In genomic region chr7:137962491-137962874, GRCh38 we compare ENCODE assay signal across 26 cellular contexts. TPM values are rescaled to one million over a fixed set of nuclear protein-coding genes. Genes with fewer than 3 reads are reported as not detected.
DNase-seq lines count a peak whose midpoint lies in the region; ATAC-seq, FAIRE-seq and TF ChIP-seq lines count a peak whose summit lies in the region.
"Had no signal": no experiment of that assay in that cellular context is flagged by ENCODE, and none has a peak within 500 bp of the region (broad histone marks: within the 10 kb centered on the region; RNA-seq: fewer than 3 reads in every experiment).

No MANE protein-coding gene starts in this region.

- H3K4me1 Mint-ChIP-seq in osteocyte (ENCODE audit: unreplicated experiment) = peaks cover 78% of the 10 kb centered on the region

- H2AFZ ChIP-seq in K562 (ENCODE audit: low read depth, low read length) = peak overlapping the region; percentile 28; the same call in 1 of the 2 replicates

- CTCF ChIA-PET in K562 (lab: Yijun Ruan, JAX; ENCODE audit: low intra/inter-chr PET ratio) = no interaction called here

- peaks cover 93% of the 10 kb centered on the region for H3K79me2 ChIP-seq in K562 (ENCODE audit: control insufficient read depth, insufficient read depth, low read length)

- TF ChIP-seq CTCF in K562 (IDR thresholded peaks at IDR 0.05 in 2 of 3, conservative IDR thresholded peaks at IDR 0.05 in 1 of 3; ENCODE audit: insufficient read depth in 2 of 3, low read depth in 1 of 3, low read length in 3 of 3) = no peak
- no peak for TF ChIP-seq CTCF in osteocyte (IDR thresholded peaks at IDR 0.05)

- POLR2A ChIA-PET in K562 (lab: Yijun Ruan, JAX) = interaction anchor here (1.0 to 2.1 kb wide), 9 partner anchors 9 to 39 kb away, joined by 3 to 10 read pairs (median 5); partner anchors contain the start of gene CREB3L2

- no TSS peak for BruUV-seq in K562 (replicated peaks; lab: Mats Ljungman, UMichigan)

- intact Hi-C loops in K562 (cut with micrococcal nuclease) = no loop called here

- H3K4me3 ChIP-seq in K562 = no peak overlapping the region
- H3K4me3 ChIP-seq: colonic mucosa, upper lobe of right lung had no signal

- no peak overlapping the region for H3K4me3 Mint-ChIP-seq in osteocyte (ENCODE audit: unreplicated experiment)
- H3K4me3 Mint-ChIP-seq: activated naive CD4-positive, alpha-beta T cell treated with anti-CD3 and anti-CD28 coated beads for 36 hours; CD4-positive, CD25-positive, alpha-beta regulatory T cell; effector memory CD8-positive, alpha-beta T cell had no signal

- H3K36me3 ChIP-seq in K562 (ENCODE audit: control insufficient read depth, insufficient read depth, low read length) = peaks cover 18% of the 10 kb centered on the region; the same call in 2 of the 3 replicates
- H3K36me3 ChIP-seq: colonic mucosa, neutrophil, upper lobe of right lung had no signal

- no peak for DNase-seq in activated naive CD4-positive, alpha-beta T cell treated with anti-CD3 and anti-CD28 coated beads, Interleukin-2, amount 50 U/mL, for 72 hours (ENCODE audit: low spot score in 2 of 2)
- no peak for DNase-seq in activated naive CD4-positive, alpha-beta T cell (lab: John Stamatoyannopoulos, UW)
- no peak for DNase-seq in K562 (ENCODE audit: extremely low read depth in 1 of 4, low spot score in 3 of 4)
- DNase-seq in osteocyte (ENCODE audit: extremely low spot score, unreplicated experiment) = no peak
- DNase-seq in foreskin melanocyte = no peak
- no peak for DNase-seq in cortex of kidney (lab: John Stamatoyannopoulos, UW)
- DNase-seq in SHP77 (lab: John Stamatoyannopoulos, UW) = no peak
- DNase-seq: 8988T; activated CD4-positive, alpha-beta T cell treated with anti-CD3 and anti-CD28 coated beads for 48 hours; activated naive CD4-positive, alpha-beta T cell treated with anti-CD3 and anti-CD28 coated beads for 36 hours; activated T-cell treated with anti-CD3 and anti-CD28 coated beads, Interleukin-2, amount 50 U/mL, for 48 hours; CD4-positive, CD25-positive, alpha-beta regulatory T cell; colonic mucosa; effector memory CD8-positive, alpha-beta T cell; EL; Kasumi-1; NCI-H446 treated with DMSO at 0.1 percent for 48 hours; NCI-H82; stimulated activated CD8-positive, alpha-beta memory T cell treated with anti-CD3 and anti-CD28 coated beads, Interleukin-4, amount 100 ng/mL, for 48 hours; T-helper 2 cell; upper lobe of right lung had no signal

- 37% methylated on average over 5 of the region's 5 CpGs for WGBS in K562 (ENCODE audit: insufficient coverage, low coverage, missing lambda C conversion rate)

- H3K27ac Mint-ChIP-seq in activated naive CD4-positive, alpha-beta T cell treated with anti-CD3 and anti-CD28 coated beads, Interleukin-2, amount 50 U/mL, for 72 hours = peak overlapping the region; percentile 7 to 85
- peak overlapping the region; percentile 56 for H3K27ac Mint-ChIP-seq in osteocyte (ENCODE audit: unreplicated experiment)
- H3K27ac Mint-ChIP-seq: activated naive CD4-positive, alpha-beta T cell treated with anti-CD3 and anti-CD28 coated beads for 36 hours had no signal

- no peaks in the 10 kb centered on the region for H3K27me3 Mint-ChIP-seq in osteocyte (ENCODE audit: unreplicated experiment)
- H3K27me3 Mint-ChIP-seq: CD4-positive, CD25-positive, alpha-beta regulatory T cell; effector memory CD8-positive, alpha-beta T cell had no signal

- peaks cover 6% of the 10 kb centered on the region for H3K9me1 ChIP-seq in K562 (ENCODE audit: control insufficient read depth, insufficient read depth, low read length)

- H3K4me2 ChIP-seq in K562 (ENCODE audit: insufficient read depth, low read length) = peak overlapping the region; percentile 67

- no peak for TF ChIP-seq RAD21 in K562 (CRISPR knock-in tag; conservative IDR thresholded peaks at IDR 0.05 in 1 of 2, IDR thresholded peaks at IDR 0.05 in 1 of 2)

- peaks cover 45 to 92% of the 10 kb centered on the region in 2 experiments for H3K4me1 ChIP-seq in K562 (replicated peaks in 1 of 2; ENCODE audit: control insufficient read depth in 2 of 2, insufficient read depth in 2 of 2, low read length in 2 of 2)
- H3K4me1 ChIP-seq: colonic mucosa had no signal

- H3K27me3 ChIP-seq in K562 (ENCODE audit: control insufficient read depth in 2 of 2, insufficient read depth in 2 of 2, low read length in 2 of 2) = no peaks in the 10 kb centered on the region
- H3K27me3 ChIP-seq: colonic mucosa, foreskin keratinocyte, neutrophil, upper lobe of right lung had no signal

- no peaks in the 10 kb centered on the region for H3K9me3 ChIP-seq in K562 (replicated peaks; ENCODE audit: control insufficient read depth, insufficient read depth, low read depth, low read length)
- H3K9me3 ChIP-seq: colonic mucosa, neutrophil, upper lobe of right lung had no signal

- H4K20me1 ChIP-seq in K562 (replicated peaks; ENCODE audit: control insufficient read depth, insufficient read depth, low read length) = no peaks in the 10 kb centered on the region

- in situ Hi-C loops in K562 (cut with MboI) = loop anchor here (25.0 kb wide), 1 partner anchor 1400 kb away; the partner anchor contains the start of gene LUC7L2

- ATAC-seq in activated naive CD4-positive, alpha-beta T cell treated with anti-CD3 and anti-CD28 coated beads, Interleukin-2, amount 50 U/mL, for 72 hours = no peak
- ATAC-seq in K562 (no peak), HG02970 (IDR thresholded peaks at IDR 0.05; ENCODE audit: low FRiP score, unreplicated experiment) (no peak)
- ATAC-seq: effector memory CD8-positive, alpha-beta T cell had no signal

- TF ChIP-seq EP300 in K562 (IDR thresholded peaks at IDR 0.05; ENCODE audit: low read length) = no peak

- no peak for FAIRE-seq in K562 (lab: Jason Lieb, UNC)
- FAIRE-seq: bronchial epithelial cell, GM12891 had no signal

- H3K36me3 Mint-ChIP-seq in activated naive CD4-positive, alpha-beta T cell treated with anti-CD3 and anti-CD28 coated beads, Interleukin-2, amount 50 U/mL, for 72 hours = peaks cover 0 to 11% of the 10 kb centered on the region in 2 donors
- H3K36me3 Mint-ChIP-seq in osteocyte (ENCODE audit: unreplicated experiment) = peaks cover 20% of the 10 kb centered on the region

- H3K9ac ChIP-seq in K562 (ENCODE audit: insufficient read depth in 1 of 2, low read depth in 2 of 2, low read length in 2 of 2) = peak overlapping the region; percentile 50 to 70; a peak in 3 of 4 replicates

- no peak for TF ChIP-seq POLR2A in K562 (conservative IDR thresholded peaks at IDR 0.05)

- peak overlapping the region; percentile 71 for H3K27ac ChIP-seq in K562 (ENCODE audit: extremely low read depth, low read depth, low read length)
- H3K27ac ChIP-seq: colonic mucosa, foreskin keratinocyte, neutrophil, upper lobe of right lung had no signal

- H3K9me3 Mint-ChIP-seq in activated naive CD4-positive, alpha-beta T cell treated with anti-CD3 and anti-CD28 coated beads, Interleukin-2, amount 50 U/mL, for 72 hours = no peaks in the 10 kb centered on the region
- H3K9me3 Mint-ChIP-seq in osteocyte (ENCODE audit: unreplicated experiment) = no peaks in the 10 kb centered on the region
- H3K9me3 Mint-ChIP-seq: activated naive CD4-positive, alpha-beta T cell treated with anti-CD3 and anti-CD28 coated beads for 36 hours; CD4-positive, CD25-positive, alpha-beta regulatory T cell; effector memory CD8-positive, alpha-beta T cell had no signal

TF ChIP-seq in K562, 482 proteins besides CTCF, POLR2A, EP300 and RAD21 (continues in another document):
- 0 out of 2 replicates have a peak, but pooled peaks have one; percentile 30 for TF ChIP-seq ELF2 (CRISPR knock-in tag; IDR thresholded peaks at IDR 0.05)
- 0 out of 2 replicates have a peak, but pooled peaks have one; percentile 19 for TF ChIP-seq ZFX (CRISPR knock-in tag; IDR thresholded peaks at IDR 0.05)
- TF ChIP-seq HOMEZ (CRISPR knock-in tag; IDR thresholded peaks at IDR 0.05) = 0 out of 2 replicates have a peak, but pooled peaks have one; percentile 51

RNA-seq across cellular contexts. Expression of gene CREB3L2, which starts 39.4 kb away (rescaled TPM):
- 10 to 100 TPM; 20.2 to 27.1 TPM for total RNA-seq in activated naive CD4-positive, alpha-beta T cell treated with anti-CD3 and anti-CD28 coated beads, Interleukin-2, amount 50 U/mL, for 72 hours
- total RNA-seq in K562 (2011; cell fraction: chromatin; rRNA removed; ENCODE audit: low replicate concordance) = 58.2 and 65.5 TPM in 2 replicates
- total RNA-seq in K562 (2011; cell fraction: nucleolus; rRNA removed) = 39.9 and 41.2 TPM in 2 replicates
- 52.9 and 82.7 TPM in 2 replicates for total RNA-seq in K562 (2011; cell fraction: nucleoplasm; rRNA removed)
- total RNA-seq in K562 (2014; rRNA removed) (10.2 and 19.6 TPM in 2 replicates), K562 (2014; rRNA removed; fragmentation: Illumina TruSeq; extraction: Trizol) (13.8 and 15.2 TPM in 2 replicates), K562 (2015; rRNA removed; fragmentation: Illumina TruSeq; extraction: Trizol) (16.0 and 17.5 TPM in 2 replicates), K562 (2021) (44.7 and 45.6 TPM in 2 replicates), osteocyte (143 and 144 TPM in 2 replicates)
- polyA plus RNA-seq in K562 (2011; rRNA removed) (17.1 and 37.9 TPM in 2 replicates), K562 (2014; fragmentation: Illumina TruSeq; extraction: Trizol) (26.9 and 27.4 TPM in 2 replicates), K562 (2014; fragmentation: Nextera tagmentation; extraction: Ambion mirVana) (1 to 10 TPM; 7.1 to 8.8 TPM), K562 (2014; rRNA removed) (15.8 and 18.7 TPM in 2 replicates)
- polyA plus RNA-seq in K562 (2011; cell fraction: cytosol; rRNA removed) = 15.4 and 27.7 TPM in 2 replicates
- polyA plus RNA-seq in K562 (2011; cell fraction: nucleus; rRNA removed) = 24.4 and 31.2 TPM in 2 replicates
- polyA plus RNA-seq in K562 (2012) = 20.5 and 29.6 TPM in 2 replicates
- 30.2 and 46.2 TPM in 2 replicates for polyA minus RNA-seq in K562 (2011; rRNA and poly(A)+ RNA removed)
- polyA minus RNA-seq in K562 (2011; cell fraction: cytosol; rRNA and poly(A)+ RNA removed) = 19.4 and 34.7 TPM in 2 replicates
- polyA minus RNA-seq in K562 (2011; cell fraction: nucleus; rRNA and poly(A)+ RNA removed) = 24.1 and 55.8 TPM in 2 replicates
